ENCODE assay signal across 1 cellular context in genomic region chr9:94991961-94992907, GRCh38.
TF ChIP-seq lines count a peak whose summit lies in the region.

No MANE protein-coding gene starts in this region.

TF ChIP-seq in HepG2, 621 proteins besides CTCF, POLR2A, EP300 and RAD21 (continued from another document and continues in another):
- TF ChIP-seq ZBTB8A (CRISPR knock-in tag; IDR thresholded peaks at IDR 0.05; ENCODE audit: borderline replicate concordance, low read depth) (no peak), ZNF512 (CRISPR knock-in tag; IDR thresholded peaks at IDR 0.05) (no peak), KDM4B (CRISPR knock-in tag; IDR thresholded peaks at IDR 0.05) (no peak), BHLHE40 (IDR thresholded peaks at IDR 0.05; ENCODE audit: low read length) (no peak), TMF1 (CRISPR knock-in tag; IDR thresholded peaks at IDR 0.05; ENCODE audit: low read depth) (no peak), DPF2 (CRISPR knock-in tag; IDR thresholded peaks at IDR 0.05; ENCODE audit: borderline replicate concordance, low read depth) (peak; percentile 57; the same call in 1 of the 2 replicates), HNRNPL (IDR thresholded peaks at IDR 0.05; ENCODE audit: low read depth, low read length) (no peak), KLF11 (CRISPR knock-in tag; IDR thresholded peaks at IDR 0.05) (peak; percentile 63; the same call in 1 of the 2 replicates), ZNF296 (CRISPR knock-in tag; conservative IDR thresholded peaks at IDR 0.05) (no peak), ZNF335 (CRISPR knock-in tag; IDR thresholded peaks at IDR 0.05) (no peak), CHCHD3 (CRISPR knock-in tag; IDR thresholded peaks at IDR 0.05) (no peak), BORCS8-MEF2B (CRISPR knock-in tag; IDR thresholded peaks at IDR 0.05) (no peak), UBTF (CRISPR knock-in tag; IDR thresholded peaks at IDR 0.05) (peak; percentile 64), GATA4 (IDR thresholded peaks at IDR 0.05; ENCODE audit: borderline replicate concordance, low read depth) (0 out of 2 replicates have a peak, but pooled peaks have one; percentile 17), FOXC1 (CRISPR knock-in tag; IDR thresholded peaks at IDR 0.05; ENCODE audit: borderline replicate concordance) (0 out of 2 replicates have a peak, but pooled peaks have one; percentile 44), ZNF597 (CRISPR knock-in tag; IDR thresholded peaks at IDR 0.05) (no peak), ZNF713 (CRISPR knock-in tag; IDR thresholded peaks at IDR 0.05) (no peak), NFKBIZ (CRISPR knock-in tag; IDR thresholded peaks at IDR 0.05) (no peak), ZNF407 (CRISPR knock-in tag; IDR thresholded peaks at IDR 0.05; ENCODE audit: not compliant biosample characterization) (no peak), KDM2A (CRISPR knock-in tag; IDR thresholded peaks at IDR 0.05; ENCODE audit: borderline replicate concordance, low read depth) (0 out of 2 replicates have a peak, but pooled peaks have one; percentile 21), JUN (CRISPR knock-in tag; IDR thresholded peaks at IDR 0.05) (no peak), HNRNPK (IDR thresholded peaks at IDR 0.05; ENCODE audit: low read depth, low read length, poor library complexity, severe bottlenecking) (no peak), RXRA (CRISPR knock-in tag; IDR thresholded peaks at IDR 0.05) (peak; percentile 91), ZNF331 (CRISPR knock-in tag; IDR thresholded peaks at IDR 0.05) (peak; percentile 76; the same call in 1 of the 2 replicates), ZFY (CRISPR knock-in tag; IDR thresholded peaks at IDR 0.05) (peak; percentile 50), NFIC (IDR thresholded peaks at IDR 0.05; ENCODE audit: low read length) (peak; percentile 26; the same call in 1 of the 2 replicates), ZNF616 (CRISPR knock-in tag; IDR thresholded peaks at IDR 0.05; ENCODE audit: low read depth) (no peak), ZSCAN31 (CRISPR knock-in tag; IDR thresholded peaks at IDR 0.05; ENCODE audit: low read depth) (no peak), CBFB (CRISPR knock-in tag; IDR thresholded peaks at IDR 0.05) (no peak), ATF7 (IDR thresholded peaks at IDR 0.05) (no peak), ATF7 (CRISPR knock-in tag; IDR thresholded peaks at IDR 0.05) (0 out of 2 replicates have a peak, but pooled peaks have one; percentile 14), ZNF460 (CRISPR knock-in tag; IDR thresholded peaks at IDR 0.05; ENCODE audit: borderline replicate concordance) (no peak), ZNF382 (CRISPR knock-in tag; IDR thresholded peaks at IDR 0.05; ENCODE audit: borderline replicate concordance) (no peak), GMEB1 (CRISPR knock-in tag; IDR thresholded peaks at IDR 0.05; ENCODE audit: borderline replicate concordance) (peak; percentile 26; the same call in 1 of the 2 replicates), SKIL (CRISPR knock-in tag; IDR thresholded peaks at IDR 0.05; ENCODE audit: borderline replicate concordance) (0 out of 2 replicates have a peak, but pooled peaks have one; percentile 47), ZNF44 (CRISPR knock-in tag; IDR thresholded peaks at IDR 0.05) (no peak), POLR2AphosphoS2 (IDR thresholded peaks at IDR 0.05; ENCODE audit: low read depth, low read length) (no peak), RELA (CRISPR knock-in tag; IDR thresholded peaks at IDR 0.05) (no peak), MAFF (IDR thresholded peaks at IDR 0.05; ENCODE audit: low read depth, low read length) (no peak), MAF1 (CRISPR knock-in tag; IDR thresholded peaks at IDR 0.05; ENCODE audit: borderline replicate concordance) (no peak), ZNF160 (CRISPR knock-in tag; IDR thresholded peaks at IDR 0.05) (no peak), RBAK (CRISPR knock-in tag; IDR thresholded peaks at IDR 0.05) (peak; percentile 22; the same call in 1 of the 2 replicates), ESRRA (CRISPR knock-in tag; IDR thresholded peaks at IDR 0.05; ENCODE audit: low read depth) (0 out of 2 replicates have a peak, but pooled peaks have one; percentile 43), TEAD3 (CRISPR knock-in tag; optimal IDR thresholded peaks at IDR 0.05; ENCODE audit: borderline replicate concordance) (peak; percentile 62), NFRKB (IDR thresholded peaks at IDR 0.05) (no peak), ZNF329 (CRISPR knock-in tag; IDR thresholded peaks at IDR 0.05; ENCODE audit: low read depth) (no peak), SNAPC2 (CRISPR knock-in tag; IDR thresholded peaks at IDR 0.05) (0 out of 2 replicates have a peak, but pooled peaks have one; percentile 11)
